In the genomic region with DNA sequence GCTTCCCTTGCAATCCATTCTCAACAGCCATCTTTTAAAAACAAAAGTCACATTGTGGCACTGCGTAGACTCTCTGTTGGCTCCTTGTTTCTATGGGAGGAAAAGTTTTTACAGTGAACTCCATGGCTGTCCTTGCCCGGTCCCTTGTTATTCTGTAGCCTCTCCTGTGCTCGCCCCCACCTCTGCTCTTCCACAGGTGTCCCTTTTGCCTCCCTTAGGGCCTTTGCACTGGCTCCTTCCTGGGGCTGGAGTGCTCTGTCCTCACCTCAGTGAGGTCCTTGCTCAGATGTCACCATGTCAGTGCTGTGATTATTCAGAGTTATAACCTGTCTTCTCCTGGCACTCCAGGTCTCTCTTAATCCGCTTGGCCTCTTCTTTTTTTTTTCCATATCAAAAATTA, we compare ENCODE assay signal across 26 cellular contexts.
"Had no signal": no experiment of that assay in that cellular context is flagged by ENCODE, and none has a peak within 500 bp of the region (broad histone marks: within the 10 kb centered on the region; RNA-seq: fewer than 3 reads in every experiment).

No MANE protein-coding gene starts in this region.

- ATAC-seq: activated CD8-positive, alpha-beta T cell treated with anti-CD3 and anti-CD28 coated beads for 36 hours; activated T-cell treated with anti-CD3 and anti-CD28 coated beads, Interleukin-2, amount 50 U/mL, for 72 hours; foreskin keratinocyte; SK-N-SH treated with all-trans-retinoic acid at 6 μM for 48 hours; T-helper 17 cell had no signal

- H3K27me3 Mint-ChIP-seq: activated CD8-positive, alpha-beta T cell treated with anti-CD3 and anti-CD28 coated beads for 36 hours; T-helper 17 cell had no signal

- H3K36me3 Mint-ChIP-seq: mesothelial cell of epicardium, naive B cell had no signal

- H3K9me3 Mint-ChIP-seq: activated CD4-positive, alpha-beta T cell treated with anti-CD3 and anti-CD28 coated beads, Interleukin-2, amount 10 ng/mL, durations not matched to agents 24 days and 14 days; activated CD8-positive, alpha-beta T cell treated with anti-CD3 and anti-CD28 coated beads for 36 hours; activated T-cell treated with anti-CD3 and anti-CD28 coated beads, Interleukin-2, amount 50 U/mL, for 72 hours; mesothelial cell of epicardium; naive B cell; neural crest cell had no signal

- H3K27me3 ChIP-seq: esophagus muscularis mucosa, foreskin keratinocyte, pancreas, suprapubic skin, tibial artery had no signal

- H3K9me3 ChIP-seq: esophagus muscularis mucosa, pancreas, psoas muscle, suprapubic skin, tibial artery had no signal

- DNase-seq: activated CD4-positive, alpha-beta T cell treated with anti-CD3 and anti-CD28 coated beads, Interleukin-2, amount 10 ng/mL, durations not matched to agents 24 days and 14 days; activated CD4-positive, CD25-positive, alpha-beta regulatory T cell treated with anti-CD3 and anti-CD28 coated beads, Interleukin-2, amount 50 U/mL, for 72 hours; activated CD8-positive, alpha-beta T cell treated with anti-CD3 and anti-CD28 coated beads for 36 hours; activated naive CD4-positive, alpha-beta T cell treated with Interleukin-2 at 50 U/mL for 16 hours; activated T-cell treated with anti-CD3 and anti-CD28 coated beads for 4 hours; activated T-cell treated with anti-CD3 and anti-CD28 coated beads, Interleukin-2, amount 50 U/mL, for 72 hours; amygdala; dermis blood vessel endothelial cell; effector CD4-positive, alpha-beta T cell; naive B cell; nucleus accumbens; pancreas; psoas muscle; stimulated activated CD4-positive, alpha-beta T cell treated with anti-CD3 and anti-CD28 coated beads, Interleukin-15, amount 100 ng/mL, for 24 hours; stimulated activated CD4-positive, alpha-beta T cell treated with anti-CD3 and anti-CD28 coated beads, Interleukin-2, amount 100 ng/mL, for 24 hours; stimulated activated naive CD4-positive, alpha-beta T cell; T-helper 17 cell; T1000; tibial artery; WERI-Rb-1 had no signal

- H3K4me1 Mint-ChIP-seq: activated CD4-positive, alpha-beta T cell treated with anti-CD3 and anti-CD28 coated beads, Interleukin-2, amount 10 ng/mL, durations not matched to agents 24 days and 14 days; naive B cell had no signal

- H3K27ac ChIP-seq: esophagus muscularis mucosa, foreskin keratinocyte, psoas muscle, suprapubic skin, tibial artery, WERI-Rb-1 had no signal

- H3K27ac Mint-ChIP-seq: activated CD4-positive, alpha-beta T cell treated with anti-CD3 and anti-CD28 coated beads, Interleukin-2, amount 10 ng/mL, durations not matched to agents 24 days and 14 days; activated CD8-positive, alpha-beta T cell treated with anti-CD3 and anti-CD28 coated beads for 36 hours; activated T-cell treated with anti-CD3 and anti-CD28 coated beads, Interleukin-2, amount 50 U/mL, for 72 hours; mesothelial cell of epicardium; T-helper 17 cell had no signal

- H3K4me3 Mint-ChIP-seq: activated CD4-positive, alpha-beta T cell treated with anti-CD3 and anti-CD28 coated beads, Interleukin-2, amount 10 ng/mL, durations not matched to agents 24 days and 14 days; activated CD8-positive, alpha-beta T cell treated with anti-CD3 and anti-CD28 coated beads for 36 hours; activated T-cell treated with anti-CD3 and anti-CD28 coated beads, Interleukin-2, amount 50 U/mL, for 72 hours; mesothelial cell of epicardium; naive B cell; neural crest cell; T-helper 17 cell had no signal
